28 cellular contexts compared by ENCODE assay signal in the genomic region with DNA sequence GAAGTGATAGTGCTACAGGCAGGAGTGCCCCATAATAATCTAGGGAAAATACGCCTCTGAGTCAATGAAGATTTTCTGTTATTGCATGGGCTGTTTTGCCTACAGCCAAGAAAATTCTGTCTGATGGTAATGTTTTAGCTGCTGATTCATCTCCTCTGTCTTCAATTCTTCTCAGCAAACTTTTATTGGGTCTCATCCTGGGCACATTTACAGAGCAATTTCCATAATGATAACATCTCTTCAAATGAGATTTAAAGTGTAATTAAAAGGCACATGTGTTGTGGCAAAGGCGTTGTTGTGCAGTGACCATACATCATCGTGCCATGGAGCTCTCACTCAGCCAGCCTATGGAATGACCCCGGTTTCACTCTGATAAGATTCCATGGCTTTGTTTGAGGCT.
"Had no signal": no experiment of that assay in that cellular context is flagged by ENCODE, and none has a peak within 500 bp of the region (broad histone marks: within the 10 kb centered on the region; RNA-seq: fewer than 3 reads in every experiment).

No MANE protein-coding gene starts in this region.

- H3K27me3 ChIP-seq: heart right ventricle, right lobe of liver, uterus had no signal

- H3K9me3 ChIP-seq: heart right ventricle, left ventricle myocardium inferior, right lobe of liver, uterus had no signal

- H3K4me1 ChIP-seq: heart right ventricle, left ventricle myocardium inferior, right lobe of liver, uterus had no signal

- H3K36me3 ChIP-seq: heart right ventricle, left ventricle myocardium inferior, right lobe of liver, uterus had no signal

- H3K36me3 Mint-ChIP-seq: activated naive CD8-positive, alpha-beta T cell; brain; natural killer cell; stimulated activated memory B cell treated with anti-CD40 and anti-IgM and Interleukin-4, amounts not matched to agents 10 μg/mL and 1 μg/mL and 100 μg/mL, for 72 hours; type B pancreatic cell had no signal

- H3K4me3 Mint-ChIP-seq: activated naive CD8-positive, alpha-beta T cell; brain; effector memory CD8-positive, alpha-beta T cell; natural killer cell; stimulated activated memory B cell treated with anti-CD40 and anti-IgM and Interleukin-4, amounts not matched to agents 10 μg/mL and 1 μg/mL and 100 μg/mL, for 72 hours; stimulated activated naive CD8-positive, alpha-beta T cell treated with anti-CD3 and anti-CD28 coated beads, Interleukin-15, amount 100 ng/mL, for 72 hours; T-helper 1 cell treated with Interleukin-12 subunit alpha and Interleukin-12 subunit beta and Interleukin-4 antibody, amounts not matched to agents 30 μg/mL and 1 μg/mL, for 36 hours; type B pancreatic cell had no signal

- H3K27ac Mint-ChIP-seq: activated naive CD8-positive, alpha-beta T cell; brain; effector memory CD8-positive, alpha-beta T cell; natural killer cell; stimulated activated memory B cell treated with anti-CD40 and anti-IgM and Interleukin-4, amounts not matched to agents 10 μg/mL and 1 μg/mL and 100 μg/mL, for 72 hours; stimulated activated naive CD8-positive, alpha-beta T cell treated with anti-CD3 and anti-CD28 coated beads, Interleukin-15, amount 100 ng/mL, for 72 hours; T-helper 1 cell treated with Interleukin-12 subunit alpha and Interleukin-12 subunit beta and Interleukin-4 antibody, amounts not matched to agents 30 μg/mL and 1 μg/mL, for 36 hours; type B pancreatic cell had no signal

- H3K4me3 ChIP-seq: heart right ventricle, left ventricle myocardium inferior, lung, right lobe of liver, skin epidermis, uterus had no signal

- H3K4me1 Mint-ChIP-seq: natural killer cell; stimulated activated memory B cell treated with anti-CD40 and anti-IgM and Interleukin-4, amounts not matched to agents 10 μg/mL and 1 μg/mL and 100 μg/mL, for 72 hours; stimulated activated naive CD8-positive, alpha-beta T cell treated with anti-CD3 and anti-CD28 coated beads, Interleukin-15, amount 100 ng/mL, for 72 hours had no signal

- H3K9me3 Mint-ChIP-seq: stimulated activated naive CD8-positive, alpha-beta T cell treated with anti-CD3 and anti-CD28 coated beads, Interleukin-15, amount 100 ng/mL, for 72 hours; T-helper 1 cell treated with Interleukin-12 subunit alpha and Interleukin-12 subunit beta and Interleukin-4 antibody, amounts not matched to agents 30 μg/mL and 1 μg/mL, for 36 hours had no signal

- H3K27ac ChIP-seq: heart right ventricle, left ventricle myocardium inferior, right lobe of liver, skin epidermis, uterus, VCaP had no signal

- H3K27me3 Mint-ChIP-seq: activated naive CD8-positive, alpha-beta T cell; brain; effector memory CD8-positive, alpha-beta T cell; stimulated activated memory B cell treated with anti-CD40 and anti-IgM and Interleukin-4, amounts not matched to agents 10 μg/mL and 1 μg/mL and 100 μg/mL, for 72 hours; stimulated activated naive CD8-positive, alpha-beta T cell treated with anti-CD3 and anti-CD28 coated beads, Interleukin-15, amount 100 ng/mL, for 72 hours; type B pancreatic cell had no signal

- ATAC-seq: effector memory CD8-positive, alpha-beta T cell; heart right ventricle; natural killer cell; right lobe of liver; stimulated activated memory B cell treated with anti-CD40 and anti-IgM and Interleukin-4, amounts not matched to agents 10 μg/mL and 1 μg/mL and 100 μg/mL, for 72 hours; stimulated activated naive CD8-positive, alpha-beta T cell treated with anti-CD3 and anti-CD28 coated beads, Interleukin-15, amount 100 ng/mL, for 72 hours had no signal

- DNase-seq: activated CD4-positive, alpha-beta T cell treated with anti-CD3 and anti-CD28 coated beads for 4 hours; activated CD4-positive, alpha-beta T cell treated with anti-CD3 and anti-CD28 coated beads, Interleukin-2, amount 50 U/mL, for 4 hours; activated effector memory CD4-positive, alpha-beta T cell treated with Interleukin-2 at 50 U/mL for 16 hours; activated naive CD4-positive, alpha-beta T cell treated with Interleukin-2 at 50 U/mL for 16 hours; aorta; cortex of kidney; effector memory CD8-positive, alpha-beta T cell; erythroblast; heart right ventricle; left ventricle myocardium inferior; mesendoderm; natural killer cell; posterior cingulate gyrus; right lobe of liver; stimulated activated CD4-positive, alpha-beta T cell treated with anti-CD3 and anti-CD28 coated beads, Interleukin-4, amount 100 ng/mL, for 24 hours; stimulated activated CD8-positive, alpha-beta memory T cell treated with anti-CD3 and anti-CD28 coated beads, Interleukin-4, amount 100 ng/mL, for 48 hours; stimulated activated naive CD8-positive, alpha-beta T cell treated with anti-CD3 and anti-CD28 coated beads, Interleukin-15, amount 100 ng/mL, for 72 hours; substantia nigra; T-helper 9 cell; uterus had no signal
